9 cellular contexts compared by ENCODE assay signal in genomic region chr2:133204461-133204860, GRCh38.
"Had no signal": no experiment of that assay in that cellular context is flagged by ENCODE, and none has a peak within 500 bp of the region (broad histone marks: within the 10 kb centered on the region; RNA-seq: fewer than 3 reads in every experiment).

No MANE protein-coding gene starts in this region.

- H3K4me3 ChIP-seq: GM23338, K562 had no signal

- DNase-seq: H9, HCEC 1CT, IMR-90, KG1 had no signal

- FAIRE-seq: H1, H54, HTR-8/SVneo, K562 had no signal
